Comparison of ENCODE assay signal across 33 cellular contexts in genomic region chr15:69792823-69793222, GRCh38.
A peak's percentile ranks its signal among the peaks of the same experiment; 100 is the strongest.
DNase-seq lines count a peak whose midpoint lies in the region; ATAC-seq and TF ChIP-seq lines count a peak whose summit lies in the region.
"Had no signal": no experiment of that assay in that cellular context is flagged by ENCODE, and none has a peak within 500 bp of the region (broad histone marks: within the 10 kb centered on the region; RNA-seq: fewer than 3 reads in every experiment).

No MANE protein-coding gene starts in this region.

- H3K14ac ChIP-seq in neuronal stem cell (ENCODE audit: low read length) = no peak overlapping the region

- TF ChIP-seq EP300 in esophagus muscularis mucosa (IDR thresholded peaks at IDR 0.05) = no peak

- no peaks in the 10 kb centered on the region for H3K36me3 Mint-ChIP-seq in activated naive CD8-positive, alpha-beta T cell treated with anti-CD3 and anti-CD28 coated beads, Interleukin-2, amount 50 U/mL, for 24 hours (ENCODE audit: low read depth)

- H3K4me1 Mint-ChIP-seq in activated naive CD8-positive, alpha-beta T cell treated with anti-CD3 and anti-CD28 coated beads, Interleukin-2, amount 50 U/mL, for 24 hours = no peaks in the 10 kb centered on the region
- H3K4me1 Mint-ChIP-seq: CD14-positive monocyte; CD8-positive, alpha-beta memory T cell had no signal

- H3K36me3 ChIP-seq in esophagus muscularis mucosa = no peaks in the 10 kb centered on the region
- H3K36me3 ChIP-seq in neuronal stem cell (replicated peaks in 1 of 2; ENCODE audit: control insufficient read depth in 2 of 2, insufficient read depth in 2 of 2, low read length in 2 of 2) = no peaks in the 10 kb centered on the region
- no peaks in the 10 kb centered on the region for H3K36me3 ChIP-seq in vagina
- H3K36me3 ChIP-seq: BE2C, Peyer's patch had no signal

- ATAC-seq in activated naive CD8-positive, alpha-beta T cell treated with anti-CD3 and anti-CD28 coated beads, Interleukin-2, amount 50 U/mL, for 24 hours = no peak
- ATAC-seq: GM12878, GM23338 had no signal

- H2BK12ac ChIP-seq in neuronal stem cell (ENCODE audit: low read length) = no peak overlapping the region

- no peaks in the 10 kb centered on the region for H3K9me3 Mint-ChIP-seq in activated naive CD8-positive, alpha-beta T cell treated with anti-CD3 and anti-CD28 coated beads, Interleukin-2, amount 50 U/mL, for 24 hours
- H3K9me3 Mint-ChIP-seq: HFFc6 had no signal

- H3K4ac ChIP-seq in neuronal stem cell (ENCODE audit: low read length) = no peak overlapping the region

- no peak overlapping the region for H2AFZ ChIP-seq in neuronal stem cell (ENCODE audit: low read length)

- H2AK5ac ChIP-seq in neuronal stem cell (ENCODE audit: low read depth, low read length) = no peak overlapping the region

- H2BK15ac ChIP-seq in neuronal stem cell (ENCODE audit: low read length) = no peak overlapping the region

- no peak for TF ChIP-seq CTCF in esophagus muscularis mucosa (IDR thresholded peaks at IDR 0.05)
- no peak for TF ChIP-seq CTCF in vagina (IDR thresholded peaks at IDR 0.05)

- H3K27ac ChIP-seq in esophagus muscularis mucosa (replicated peaks in 1 of 4) = no peak overlapping the region
- H3K27ac ChIP-seq in neuronal stem cell (replicated peaks; ENCODE audit: low read length) = no peak overlapping the region
- no peak overlapping the region for H3K27ac ChIP-seq in vagina
- H3K27ac ChIP-seq: 22Rv1, HL-60, KMS-11, Peyer's patch had no signal

- H3K4me1 ChIP-seq in esophagus muscularis mucosa (peaks cover 14 to 28% (median 26%) of the 10 kb centered on the region in 4 donors), neuronal stem cell (ENCODE audit: control insufficient read depth in 2 of 2, insufficient read depth in 1 of 2, low read depth in 1 of 2, low read length in 2 of 2) (peaks cover 0 to 10% of the 10 kb centered on the region in 2 donors), vagina (peaks cover 15% of the 10 kb centered on the region)
- H3K4me1 ChIP-seq: BE2C had no signal

- H3K79me1 ChIP-seq in neuronal stem cell (ENCODE audit: low read depth, low read length) = no peaks in the 10 kb centered on the region

- WGBS in esophagus muscularis mucosa = 97% methylated on average over 4 of the region's 4 CpGs
- no CpG with 5 or more reads among the region's 4 CpGs for WGBS in neuronal stem cell (ENCODE audit: extremely low coverage in 2 of 2, insufficient read length in 2 of 2, insufficient replicate concordance in 1 of 2), 2 donors

- H3K23ac ChIP-seq in neuronal stem cell (ENCODE audit: low read depth, low read length, poor library complexity) = no peak overlapping the region

- no peak overlapping the region for H3K4me2 ChIP-seq in neuronal stem cell (ENCODE audit: insufficient read depth, low read length, poor library complexity, severe bottlenecking)
- H3K4me2 ChIP-seq: GM23338, KMS-11 had no signal

- intact Hi-C loops in esophagus muscularis mucosa (cut with DNase I) = no loop called here
- intact Hi-C loops in vagina (cut with DNase I) = no loop called here

- peak overlapping the region; percentile 73 for H3K18ac ChIP-seq in neuronal stem cell (ENCODE audit: low read length)

- H3K4me3 Mint-ChIP-seq in activated naive CD8-positive, alpha-beta T cell treated with anti-CD3 and anti-CD28 coated beads, Interleukin-2, amount 50 U/mL, for 24 hours = no peak overlapping the region
- H3K4me3 Mint-ChIP-seq: CD14-positive monocyte, GM23338, H9, HFFc6, IgD-negative memory B cell had no signal

- DNase-seq in activated CD4-positive, alpha-beta T cell treated with anti-CD3 and anti-CD28 coated beads for 1 hour = peak; percentile 4
- DNase-seq in activated CD4-positive, alpha-beta T cell treated with anti-CD3 and anti-CD28 coated beads, Interleukin-2, amount 50 U/mL, for 48 hours = no peak
- DNase-seq in esophagus muscularis mucosa (ENCODE audit: extremely low spot score) (peak; percentile 53), neuronal stem cell (ENCODE audit: low spot score) (no peak), vagina (ENCODE audit: extremely low spot score in 2 of 2) (peak; percentile 74), OCI-M2 (lab: John Stamatoyannopoulos, UW; ENCODE audit: unreplicated experiment) (no peak), NOMO-1 treated with dmso at 0.1 percent for 144 hours (lab: John Stamatoyannopoulos, UW; ENCODE audit: unreplicated experiment) (no peak)
- no peak for DNase-seq in activated naive CD8-positive, alpha-beta T cell treated with anti-CD3 and anti-CD28 coated beads, Interleukin-2, amount 50 U/mL, for 24 hours
- DNase-seq: BE2C; CD8-positive, alpha-beta memory T cell; DMS 273 treated with DMSO at 0.1 percent for 48 hours; DMS79; EL; GDM1; H9; HFFc6; NCI-H1092; NCI-H1436; NCI-H187; NCI-H2081 treated with DMSO at 0.1 percent for 48 hours; NCI-H2171; NCI-H226; NCI-H510A; NCI-H69; SHP77 treated with DMSO at 0.1 percent for 48 hours had no signal

- no peak overlapping the region for H4K91ac ChIP-seq in neuronal stem cell (ENCODE audit: low read depth, low read length, poor library complexity)

- H3K27me3 ChIP-seq in esophagus muscularis mucosa (no peaks in the 10 kb centered on the region), neuronal stem cell (ENCODE audit: control insufficient read depth in 3 of 3, insufficient read depth in 3 of 3, low read depth in 1 of 3, low read length in 3 of 3) (no peaks in the 10 kb centered on the region), vagina (no peaks in the 10 kb centered on the region)
- H3K27me3 ChIP-seq: BE2C, Peyer's patch had no signal

- no peak overlapping the region for H2BK5ac ChIP-seq in neuronal stem cell (ENCODE audit: low read length)

- no peak overlapping the region for H3K9ac ChIP-seq in neuronal stem cell (ENCODE audit: low read depth, low read length, poor library complexity)
- H3K9ac ChIP-seq: KMS-11 had no signal

- H3K27ac Mint-ChIP-seq in activated naive CD8-positive, alpha-beta T cell treated with anti-CD3 and anti-CD28 coated beads, Interleukin-2, amount 50 U/mL, for 24 hours = no peak overlapping the region
- H3K27ac Mint-ChIP-seq: CD14-positive monocyte; CD8-positive, alpha-beta memory T cell; GM23338; H9; HFFc6; IgD-negative memory B cell had no signal

- H3K27me3 Mint-ChIP-seq in activated naive CD8-positive, alpha-beta T cell treated with anti-CD3 and anti-CD28 coated beads, Interleukin-2, amount 50 U/mL, for 24 hours = peaks cover 4% of the 10 kb centered on the region

- H3K4me3 ChIP-seq in esophagus muscularis mucosa (no peak overlapping the region), neuronal stem cell (ENCODE audit: low read length in 2 of 2) (no peak overlapping the region), vagina (no peak overlapping the region)
- H3K4me3 ChIP-seq: GM12878, GM23338, Peyer's patch had no signal

- H4K8ac ChIP-seq in neuronal stem cell (ENCODE audit: low read depth, low read length) = no peak overlapping the region

- H3K9me3 ChIP-seq in esophagus muscularis mucosa = peaks cover 0 to 12% (median 11%) of the 10 kb centered on the region in 4 donors
- H3K9me3 ChIP-seq in neuronal stem cell (replicated peaks in 1 of 2; ENCODE audit: control insufficient read depth in 2 of 2, insufficient read depth in 1 of 2, low read depth in 1 of 2, low read length in 2 of 2) = no peaks in the 10 kb centered on the region
- H3K9me3 ChIP-seq in vagina = no peaks in the 10 kb centered on the region
- H3K9me3 ChIP-seq: BE2C had no signal

- TF ChIP-seq POLR2A in esophagus muscularis mucosa (IDR thresholded peaks at IDR 0.05; ENCODE audit: low read depth) = no peak
- TF ChIP-seq POLR2A in vagina (IDR thresholded peaks at IDR 0.05) = no peak

- no peak overlapping the region for H2BK120ac ChIP-seq in neuronal stem cell (ENCODE audit: low read depth, low read length)

Comparison
In these comparisons a context has a peak if more than half of its experiments do, and no peak if none do; other contexts are left out.
1. DNase-seq: peak in activated CD4-positive, alpha-beta T cell treated with anti-CD3 and anti-CD28 coated beads for 1 hour (single experiment), esophagus muscularis mucosa (single experiment) and vagina (2 of 2); none in activated CD4-positive, alpha-beta T cell treated with anti-CD3 and anti-CD28 coated beads, Interleukin-2, amount 50 U/mL, for 48 hours (0 of 2), neuronal stem cell (single experiment), activated naive CD8-positive, alpha-beta T cell treated with anti-CD3 and anti-CD28 coated beads, Interleukin-2, amount 50 U/mL, for 24 hours (single experiment), OCI-M2 (single experiment) and NOMO-1 treated with dmso at 0.1 percent for 144 hours (single experiment).